ENCODE assay signal across 18 cellular contexts in the genomic region with DNA sequence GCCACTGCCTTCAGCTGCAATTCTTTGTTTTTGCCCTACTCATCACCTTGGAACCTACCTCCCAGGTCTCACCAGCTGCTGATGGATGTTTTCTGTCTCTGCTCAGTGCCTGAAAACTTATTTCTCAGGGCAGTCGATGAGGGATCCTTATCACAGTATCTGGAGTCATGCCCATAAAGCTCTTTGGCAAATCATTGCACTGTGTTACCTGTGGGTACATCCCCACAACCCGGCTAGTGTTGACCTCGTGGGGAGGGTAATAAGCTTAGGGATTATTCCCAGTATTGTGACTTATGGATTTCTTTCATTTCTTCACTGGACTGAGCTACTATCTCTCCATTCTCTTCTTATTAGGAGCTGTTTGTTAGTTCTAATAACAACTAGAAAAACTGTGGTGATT.
"Had no signal": no experiment of that assay in that cellular context is flagged by ENCODE, and none has a peak within 500 bp of the region (broad histone marks: within the 10 kb centered on the region; RNA-seq: fewer than 3 reads in every experiment).

No MANE protein-coding gene starts in this region.

- H3K27ac ChIP-seq: ascending aorta, esophagus muscularis mucosa, gastroesophageal sphincter, neural progenitor cell, thyroid gland had no signal

- H3K4me3 ChIP-seq: ascending aorta, esophagus muscularis mucosa, gastroesophageal sphincter, neural progenitor cell, smooth muscle cell, thyroid gland had no signal

- H3K4me1 ChIP-seq: ascending aorta, neural progenitor cell, thyroid gland had no signal

- H3K9me3 Mint-ChIP-seq: immature natural killer cell; neural progenitor cell; T-helper 1 cell treated with Interleukin-12 subunit alpha and Interleukin-12 subunit beta and Interleukin-4 antibody, amounts not matched to agents 30 μg/mL and 1 μg/mL, for 36 hours had no signal

- DNase-seq: activated CD4-positive, alpha-beta T cell treated with anti-CD3 and anti-CD28 coated beads, Interleukin-2, amount 50 U/mL, for 4 hours; activated CD4-positive, CD25-positive, alpha-beta regulatory T cell treated with anti-CD3 and anti-CD28 coated beads, Interleukin-2, amount 50 U/mL, for 72 hours; activated naive CD4-positive, alpha-beta T cell; effector CD8-positive, alpha-beta T cell; immature natural killer cell; kidney glomerular epithelial cell; left ventricle myocardium superior; stimulated activated CD4-positive, alpha-beta T cell treated with anti-CD3 and anti-CD28 coated beads, Interleukin-4, amount 100 ng/mL, for 1 hour; stimulated activated naive CD4-positive, alpha-beta T cell; thyroid gland had no signal

- H3K27ac Mint-ChIP-seq: dendritic cell treated with granulocyte-macrophage colony-stimulating factor and Interleukin-4, amounts not matched to agents 40 ng/mL and 50 ng/mL, for 4 days; neural progenitor cell; T-helper 1 cell treated with Interleukin-12 subunit alpha and Interleukin-12 subunit beta and Interleukin-4 antibody, amounts not matched to agents 30 μg/mL and 1 μg/mL, for 36 hours had no signal

- H3K27me3 ChIP-seq: ascending aorta, esophagus muscularis mucosa, gastroesophageal sphincter, neural progenitor cell, thyroid gland had no signal

- H3K9me3 ChIP-seq: ascending aorta, esophagus muscularis mucosa, gastroesophageal sphincter, thyroid gland had no signal

- H3K4me3 Mint-ChIP-seq: dendritic cell treated with granulocyte-macrophage colony-stimulating factor and Interleukin-4, amounts not matched to agents 40 ng/mL and 50 ng/mL, for 4 days; immature natural killer cell; neural progenitor cell; T-helper 1 cell treated with Interleukin-12 subunit alpha and Interleukin-12 subunit beta and Interleukin-4 antibody, amounts not matched to agents 30 μg/mL and 1 μg/mL, for 36 hours had no signal

- H3K27me3 Mint-ChIP-seq: dendritic cell treated with granulocyte-macrophage colony-stimulating factor and Interleukin-4, amounts not matched to agents 40 ng/mL and 50 ng/mL, for 4 days had no signal

- H3K4me1 Mint-ChIP-seq: neural progenitor cell had no signal

- ATAC-seq: gastroesophageal sphincter, sciatic nerve had no signal
